In genomic region chr1:32795741-32796140, GRCh38 we compare ENCODE assay signal across 7 cellular contexts. TPM values are rescaled to one million over a fixed set of nuclear protein-coding genes. Genes with fewer than 3 reads are reported as not detected.
A peak's percentile ranks its signal among the peaks of the same experiment; 100 is the strongest.
DNase-seq lines count a peak whose midpoint lies in the region; ATAC-seq and TF ChIP-seq lines count a peak whose summit lies in the region.
"Not testable (repeated sequence)": the region's sequence is repeated elsewhere in the genome, so short reads cannot be mapped to it uniquely, and the experiment has no call there.

No MANE protein-coding gene starts in this region.

- not testable (repeated sequence) for H3K27me3 ChIP-seq in AG04450 (ENCODE audit: control insufficient read depth, insufficient read depth, low read length); GM23248 (replicated peaks; ENCODE audit: insufficient read depth); MG63

- WGBS in GM23248 (ENCODE audit: low coverage in 1 of 2, low lambda C conversion rate in 2 of 2, missing lambda C conversion rate in 2 of 2), 2 experiments, result 93 to 100% methylated on average over 3 of the region's 3 CpGs

- H3K27ac ChIP-seq in AG04450 (ENCODE audit: low read depth, low read length) (peak overlapping the region; percentile 39), GM23248 (peak overlapping the region; percentile 38)

- not testable (repeated sequence) for H3K27me3 Mint-ChIP-seq in activated CD8-positive, alpha-beta T cell treated with anti-CD3 and anti-CD28 coated beads for 36 hours

- peak overlapping the region; percentile 38 for H3K27ac Mint-ChIP-seq in activated CD8-positive, alpha-beta T cell treated with anti-CD3 and anti-CD28 coated beads for 36 hours

- not testable (repeated sequence) for H3K9me3 ChIP-seq in AG04450 (ENCODE audit: control insufficient read depth, insufficient read depth, low read length); GM23248 (ENCODE audit: low read depth); MG63

- not testable (repeated sequence) for H3K9me3 Mint-ChIP-seq in activated CD8-positive, alpha-beta T cell treated with anti-CD3 and anti-CD28 coated beads for 36 hours

- H3K4me3 ChIP-seq in AG04450 (ENCODE audit: low read depth, low read length); GM23248; MG63; cardiac fibroblast (replicated peaks in 1 of 2; ENCODE audit: low read depth in 2 of 2, low read length in 2 of 2): not testable (repeated sequence)

- peaks cover 73% of the 10 kb centered on the region for H3K79me2 ChIP-seq in GM23248 (ENCODE audit: insufficient read depth)

- not testable (repeated sequence) for H3K9me2 ChIP-seq in GM23248 (ENCODE audit: insufficient read depth)

- peaks cover 64% of the 10 kb centered on the region for H3K36me3 Mint-ChIP-seq in activated CD8-positive, alpha-beta T cell treated with anti-CD3 and anti-CD28 coated beads for 36 hours (ENCODE audit: low read depth)

- POLR2A ChIA-PET in AG04450 (lab: Yijun Ruan, JAX), result interaction anchor here (0.7 kb wide), 1 partner anchor 44 kb away, joined by 3 read pairs; no protein-coding TSS in a partner anchor
- POLR2A ChIA-PET in activated CD8-positive, alpha-beta T cell treated with anti-CD3 and anti-CD28 coated beads for 36 hours (lab: Charles Lee), result not testable (repeated sequence)

- peaks cover 69% of the 10 kb centered on the region for H3F3A ChIP-seq in GM23248 (ENCODE audit: insufficient read depth)

- H3K9ac ChIP-seq in GM23248, result not testable (repeated sequence)

- not testable (repeated sequence) for H3K4me3 Mint-ChIP-seq in activated CD8-positive, alpha-beta T cell treated with anti-CD3 and anti-CD28 coated beads for 36 hours

- not testable (repeated sequence) for H2AFZ ChIP-seq in GM23248

- in situ Hi-C loops in GM23248 (cut with MboI), result not testable (repeated sequence)

- H4K20me1 ChIP-seq in GM23248 (ENCODE audit: insufficient read depth), result not testable (repeated sequence)

- TF ChIP-seq CTCF in AG04450 (IDR thresholded peaks at IDR 0.05; ENCODE audit: low read depth, low read length); activated CD8-positive, alpha-beta T cell treated with anti-CD3 and anti-CD28 coated beads for 36 hours (IDR thresholded peaks at IDR 0.05); cardiac fibroblast (IDR thresholded peaks at IDR 0.05; ENCODE audit: low read depth, low read length): not testable (repeated sequence)

- peaks cover 26% of the 10 kb centered on the region for H3K4me1 ChIP-seq in GM23248 (ENCODE audit: insufficient read depth)

- CTCF ChIA-PET in AG04450 (lab: Charles Lee), result interaction anchor here (0.6 kb wide), 2 partner anchors 290 to 460 kb away, joined by 5 to 10 read pairs; partner anchors contain the start of gene MARCKSL1
- CTCF ChIA-PET in activated CD8-positive, alpha-beta T cell treated with anti-CD3 and anti-CD28 coated beads for 36 hours (lab: Charles Lee), result not testable (repeated sequence)

- intact Hi-C loops in activated CD8-positive, alpha-beta T cell treated with anti-CD3 and anti-CD28 coated beads for 36 hours (cut with micrococcal nuclease), result not testable (repeated sequence)

- H3K36me3 ChIP-seq in GM23248 (ENCODE audit: low read depth) (peaks cover 77% of the 10 kb centered on the region), MG63 (peaks cover 94% of the 10 kb centered on the region)

- H3K4me1 Mint-ChIP-seq in activated CD8-positive, alpha-beta T cell treated with anti-CD3 and anti-CD28 coated beads for 36 hours (ENCODE audit: low read depth), result peaks cover 51% of the 10 kb centered on the region

- H3K4me2 ChIP-seq in GM23248 (ENCODE audit: unreplicated experiment), result not testable (repeated sequence)

- ATAC-seq in activated CD8-positive, alpha-beta T cell treated with anti-CD3 and anti-CD28 coated beads for 36 hours, result not testable (repeated sequence)

- not testable (repeated sequence) for DNase-seq in AG04450 (ENCODE audit: low read depth, low spot score); activated CD8-positive, alpha-beta T cell treated with anti-CD3 and anti-CD28 coated beads for 36 hours
- DNase-seq in GM23248 (peak; percentile 66), MG63 (peak; percentile 40), cardiac fibroblast (ENCODE audit: low read depth in 2 of 2) (peak; percentile 65 to 88), fibroblast of gingiva (ENCODE audit: low read depth) (peak; percentile 32), hepatic stellate cell (ENCODE audit: low spot score) (peak; percentile 21)

RNA-seq across cellular contexts. Expression of gene YARS1, which starts 21.4 kb away (rescaled TPM):
- polyA plus RNA-seq in AG04450 (2011; rRNA removed) (105 and 107 TPM in 2 replicates), GM23248 (2016; fragmentation: Nextera tagmentation; extraction: Ambion mirVana) (179 and 185 TPM in 2 replicates)
- polyA minus RNA-seq in AG04450 (2011; rRNA and poly(A)+ RNA removed), result 116 and 130 TPM in 2 replicates
- total RNA-seq in GM23248 (2014; rRNA removed; shearing (Covaris generic)), result 125 and 135 TPM in 2 replicates
- total RNA-seq in MG63 (2014; rRNA removed; shearing (Covaris generic); ENCODE audit: low replicate concordance), result 95.0 and 160 TPM in 2 replicates
- total RNA-seq in activated CD8-positive, alpha-beta T cell treated with anti-CD3 and anti-CD28 coated beads for 36 hours, result 100 to 1,000 TPM; 231 to 238 TPM

RNA-seq across cellular contexts. Expression of gene S100PBP, which starts 21.7 kb away (rescaled TPM):
- 32.2 and 43.7 TPM in 2 replicates for polyA plus RNA-seq in AG04450 (2011; rRNA removed)
- polyA minus RNA-seq in AG04450 (2011; rRNA and poly(A)+ RNA removed), result 25.1 and 38.3 TPM in 2 replicates
- total RNA-seq in GM23248 (2014; rRNA removed; shearing (Covaris generic)), result 25.2 and 35.0 TPM in 2 replicates
- 12.1 and 15.7 TPM in 2 replicates for polyA plus RNA-seq in GM23248 (2016; fragmentation: Nextera tagmentation; extraction: Ambion mirVana)
- total RNA-seq in MG63 (2014; rRNA removed; shearing (Covaris generic); ENCODE audit: low replicate concordance), result 28.5 and 38.5 TPM in 2 replicates
- total RNA-seq in activated CD8-positive, alpha-beta T cell treated with anti-CD3 and anti-CD28 coated beads for 36 hours, result 10 to 100 TPM; 25.7 to 27.3 TPM
